ENCODE assay signal across 2 cellular contexts in genomic region chr16:30839523-30840227, GRCh38.
TF ChIP-seq lines count a peak whose summit lies in the region.

No MANE protein-coding gene starts in this region.

TF ChIP-seq in GM23338, 12 proteins besides CTCF, POLR2A, EP300 and RAD21:
- no peak for TF ChIP-seq EZH2 (IDR thresholded peaks at IDR 0.05; ENCODE audit: low read depth, unreplicated experiment)
- no peak for TF ChIP-seq NANOG (IDR thresholded peaks at IDR 0.05; ENCODE audit: borderline replicate concordance)
- no peak for TF ChIP-seq ZNF331 (CRISPR knock-in tag; IDR thresholded peaks at IDR 0.05; ENCODE audit: low read depth)
- TF ChIP-seq ETS1 (IDR thresholded peaks at IDR 0.05), result no peak
- TF ChIP-seq CREB1 (CRISPR knock-in tag; IDR thresholded peaks at IDR 0.05; ENCODE audit: low read depth), result no peak
- TF ChIP-seq, protein P1, sequence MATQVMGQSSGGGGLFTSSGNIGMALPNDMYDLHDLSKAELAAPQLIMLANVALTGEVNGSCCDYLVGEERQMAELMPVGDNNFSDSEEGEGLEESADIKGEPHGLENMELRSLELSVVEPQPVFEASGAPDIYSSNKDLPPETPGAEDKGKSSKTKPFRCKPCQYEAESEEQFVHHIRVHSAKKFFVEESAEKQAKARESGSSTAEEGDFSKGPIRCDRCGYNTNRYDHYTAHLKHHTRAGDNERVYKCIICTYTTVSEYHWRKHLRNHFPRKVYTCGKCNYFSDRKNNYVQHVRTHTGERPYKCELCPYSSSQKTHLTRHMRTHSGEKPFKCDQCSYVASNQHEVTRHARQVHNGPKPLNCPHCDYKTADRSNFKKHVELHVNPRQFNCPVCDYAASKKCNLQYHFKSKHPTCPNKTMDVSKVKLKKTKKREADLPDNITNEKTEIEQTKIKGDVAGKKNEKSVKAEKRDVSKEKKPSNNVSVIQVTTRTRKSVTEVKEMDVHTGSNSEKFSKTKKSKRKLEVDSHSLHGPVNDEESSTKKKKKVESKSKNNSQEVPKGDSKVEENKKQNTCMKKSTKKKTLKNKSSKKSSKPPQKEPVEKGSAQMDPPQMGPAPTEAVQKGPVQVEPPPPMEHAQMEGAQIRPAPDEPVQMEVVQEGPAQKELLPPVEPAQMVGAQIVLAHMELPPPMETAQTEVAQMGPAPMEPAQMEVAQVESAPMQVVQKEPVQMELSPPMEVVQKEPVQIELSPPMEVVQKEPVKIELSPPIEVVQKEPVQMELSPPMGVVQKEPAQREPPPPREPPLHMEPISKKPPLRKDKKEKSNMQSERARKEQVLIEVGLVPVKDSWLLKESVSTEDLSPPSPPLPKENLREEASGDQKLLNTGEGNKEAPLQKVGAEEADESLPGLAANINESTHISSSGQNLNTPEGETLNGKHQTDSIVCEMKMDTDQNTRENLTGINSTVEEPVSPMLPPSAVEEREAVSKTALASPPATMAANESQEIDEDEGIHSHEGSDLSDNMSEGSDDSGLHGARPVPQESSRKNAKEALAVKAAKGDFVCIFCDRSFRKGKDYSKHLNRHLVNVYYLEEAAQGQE (IDR thresholded peaks at IDR 0.05; ENCODE audit: unreplicated experiment), result no peak
- no peak for TF ChIP-seq ZNF114 (CRISPR knock-in tag; IDR thresholded peaks at IDR 0.05)
- TF ChIP-seq EZH2phosphoT487 (IDR thresholded peaks at IDR 0.05; ENCODE audit: unreplicated experiment), result no peak
- TF ChIP-seq STAT1 (IDR thresholded peaks at IDR 0.05; ENCODE audit: unreplicated experiment), result no peak
- no peak for TF ChIP-seq ZNF462 (CRISPR knock-in tag; IDR thresholded peaks at IDR 0.05)
- no peak for TF ChIP-seq POLR2AphosphoS5 (IDR thresholded peaks at IDR 0.05; ENCODE audit: low read depth)
- no peak for TF ChIP-seq JUNB (IDR thresholded peaks at IDR 0.05; ENCODE audit: unreplicated experiment)
TF ChIP-seq in GM23338: peak in this region for 0.

TF ChIP-seq in HepG2, 621 proteins besides CTCF, POLR2A, EP300 and RAD21 (continues in another document):
- TF ChIP-seq HNF4A (CRISPR knock-in tag; IDR thresholded peaks at IDR 0.05), result peak; percentile 49
- TF ChIP-seq IRX3 (CRISPR knock-in tag; IDR thresholded peaks at IDR 0.05; ENCODE audit: borderline replicate concordance, low read depth), result no peak
- TF ChIP-seq, protein P2, sequence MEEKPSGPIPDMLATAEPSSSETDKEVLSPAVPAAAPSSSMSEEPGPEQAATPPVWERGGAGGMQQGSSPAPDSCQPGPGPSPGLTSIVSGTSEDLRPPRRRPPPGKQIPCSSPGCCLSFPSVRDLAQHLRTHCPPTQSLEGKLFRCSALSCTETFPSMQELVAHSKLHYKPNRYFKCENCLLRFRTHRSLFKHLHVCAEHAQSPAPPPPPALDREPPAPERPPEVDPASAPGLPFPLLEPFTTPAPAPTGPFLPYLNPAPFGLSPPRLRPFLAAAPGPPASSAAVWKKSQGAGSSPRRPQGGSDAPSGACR (CRISPR knock-in tag; IDR thresholded peaks at IDR 0.05), result no peak
- no peak for TF ChIP-seq ONECUT2 (CRISPR knock-in tag; IDR thresholded peaks at IDR 0.05)
- no peak for TF ChIP-seq TCF7 (IDR thresholded peaks at IDR 0.05; ENCODE audit: low read depth)
- TF ChIP-seq, protein P3, sequence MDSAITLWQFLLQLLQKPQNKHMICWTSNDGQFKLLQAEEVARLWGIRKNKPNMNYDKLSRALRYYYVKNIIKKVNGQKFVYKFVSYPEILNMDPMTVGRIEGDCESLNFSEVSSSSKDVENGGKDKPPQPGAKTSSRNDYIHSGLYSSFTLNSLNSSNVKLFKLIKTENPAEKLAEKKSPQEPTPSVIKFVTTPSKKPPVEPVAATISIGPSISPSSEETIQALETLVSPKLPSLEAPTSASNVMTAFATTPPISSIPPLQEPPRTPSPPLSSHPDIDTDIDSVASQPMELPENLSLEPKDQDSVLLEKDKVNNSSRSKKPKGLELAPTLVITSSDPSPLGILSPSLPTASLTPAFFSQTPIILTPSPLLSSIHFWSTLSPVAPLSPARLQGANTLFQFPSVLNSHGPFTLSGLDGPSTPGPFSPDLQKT (CRISPR knock-in tag; IDR thresholded peaks at IDR 0.05; ENCODE audit: borderline replicate concordance), result no peak
- TF ChIP-seq ZMYM4 (CRISPR knock-in tag; IDR thresholded peaks at IDR 0.05), result peak; percentile 28; the same call in 1 of the 2 replicates
- TF ChIP-seq, protein P4, sequence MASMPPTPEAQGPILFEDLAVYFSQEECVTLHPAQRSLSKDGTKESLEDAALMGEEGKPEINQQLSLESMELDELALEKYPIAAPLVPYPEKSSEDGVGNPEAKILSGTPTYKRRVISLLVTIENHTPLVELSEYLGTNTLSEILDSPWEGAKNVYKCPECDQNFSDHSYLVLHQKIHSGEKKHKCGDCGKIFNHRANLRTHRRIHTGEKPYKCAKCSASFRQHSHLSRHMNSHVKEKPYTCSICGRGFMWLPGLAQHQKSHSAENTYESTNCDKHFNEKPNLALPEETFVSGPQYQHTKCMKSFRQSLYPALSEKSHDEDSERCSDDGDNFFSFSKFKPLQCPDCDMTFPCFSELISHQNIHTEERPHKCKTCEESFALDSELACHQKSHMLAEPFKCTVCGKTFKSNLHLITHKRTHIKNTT (CRISPR knock-in tag; IDR thresholded peaks at IDR 0.05), result no peak
- no peak for TF ChIP-seq GFI1 (CRISPR knock-in tag; IDR thresholded peaks at IDR 0.05; ENCODE audit: borderline replicate concordance)
- TF ChIP-seq SOX6 (IDR thresholded peaks at IDR 0.05), result no peak
- no peak for TF ChIP-seq SOX6 (CRISPR knock-in tag; IDR thresholded peaks at IDR 0.05)
- TF ChIP-seq HOXA5 (CRISPR knock-in tag; IDR thresholded peaks at IDR 0.05), result no peak
- no peak for TF ChIP-seq SNAI1 (CRISPR knock-in tag; IDR thresholded peaks at IDR 0.05; ENCODE audit: borderline replicate concordance)
- TF ChIP-seq, protein P5, sequence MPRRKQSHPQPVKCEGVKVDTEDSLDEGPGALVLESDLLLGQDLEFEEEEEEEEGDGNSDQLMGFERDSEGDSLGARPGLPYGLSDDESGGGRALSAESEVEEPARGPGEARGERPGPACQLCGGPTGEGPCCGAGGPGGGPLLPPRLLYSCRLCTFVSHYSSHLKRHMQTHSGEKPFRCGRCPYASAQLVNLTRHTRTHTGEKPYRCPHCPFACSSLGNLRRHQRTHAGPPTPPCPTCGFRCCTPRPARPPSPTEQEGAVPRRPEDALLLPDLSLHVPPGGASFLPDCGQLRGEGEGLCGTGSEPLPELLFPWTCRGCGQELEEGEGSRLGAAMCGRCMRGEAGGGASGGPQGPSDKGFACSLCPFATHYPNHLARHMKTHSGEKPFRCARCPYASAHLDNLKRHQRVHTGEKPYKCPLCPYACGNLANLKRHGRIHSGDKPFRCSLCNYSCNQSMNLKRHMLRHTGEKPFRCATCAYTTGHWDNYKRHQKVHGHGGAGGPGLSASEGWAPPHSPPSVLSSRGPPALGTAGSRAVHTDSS (CRISPR knock-in tag; conservative IDR thresholded peaks at IDR 0.05), result no peak
- no peak for TF ChIP-seq MED8 (CRISPR knock-in tag; IDR thresholded peaks at IDR 0.05; ENCODE audit: insufficient replicate concordance)
- TF ChIP-seq ZNF747 (CRISPR knock-in tag; IDR thresholded peaks at IDR 0.05; ENCODE audit: borderline replicate concordance), result no peak
- TF ChIP-seq, protein P6, sequence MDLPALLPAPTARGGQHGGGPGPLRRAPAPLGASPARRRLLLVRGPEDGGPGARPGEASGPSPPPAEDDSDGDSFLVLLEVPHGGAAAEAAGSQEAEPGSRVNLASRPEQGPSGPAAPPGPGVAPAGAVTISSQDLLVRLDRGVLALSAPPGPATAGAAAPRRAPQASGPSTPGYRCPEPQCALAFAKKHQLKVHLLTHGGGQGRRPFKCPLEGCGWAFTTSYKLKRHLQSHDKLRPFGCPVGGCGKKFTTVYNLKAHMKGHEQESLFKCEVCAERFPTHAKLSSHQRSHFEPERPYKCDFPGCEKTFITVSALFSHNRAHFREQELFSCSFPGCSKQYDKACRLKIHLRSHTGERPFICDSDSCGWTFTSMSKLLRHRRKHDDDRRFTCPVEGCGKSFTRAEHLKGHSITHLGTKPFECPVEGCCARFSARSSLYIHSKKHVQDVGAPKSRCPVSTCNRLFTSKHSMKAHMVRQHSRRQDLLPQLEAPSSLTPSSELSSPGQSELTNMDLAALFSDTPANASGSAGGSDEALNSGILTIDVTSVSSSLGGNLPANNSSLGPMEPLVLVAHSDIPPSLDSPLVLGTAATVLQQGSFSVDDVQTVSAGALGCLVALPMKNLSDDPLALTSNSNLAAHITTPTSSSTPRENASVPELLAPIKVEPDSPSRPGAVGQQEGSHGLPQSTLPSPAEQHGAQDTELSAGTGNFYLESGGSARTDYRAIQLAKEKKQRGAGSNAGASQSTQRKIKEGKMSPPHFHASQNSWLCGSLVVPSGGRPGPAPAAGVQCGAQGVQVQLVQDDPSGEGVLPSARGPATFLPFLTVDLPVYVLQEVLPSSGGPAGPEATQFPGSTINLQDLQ (CRISPR knock-in tag; IDR thresholded peaks at IDR 0.05), result no peak
- TF ChIP-seq CHD2 (IDR thresholded peaks at IDR 0.05; ENCODE audit: low read depth, low read length), result no peak
- no peak for TF ChIP-seq RFX1 (IDR thresholded peaks at IDR 0.05)
- TF ChIP-seq ZNF331 (CRISPR knock-in tag; IDR thresholded peaks at IDR 0.05), result no peak; the same call in 1 of the 2 replicates
- TF ChIP-seq ASH2L (IDR thresholded peaks at IDR 0.05; ENCODE audit: insufficient read length, low read depth, low read length), result no peak
- TF ChIP-seq, protein P7, sequence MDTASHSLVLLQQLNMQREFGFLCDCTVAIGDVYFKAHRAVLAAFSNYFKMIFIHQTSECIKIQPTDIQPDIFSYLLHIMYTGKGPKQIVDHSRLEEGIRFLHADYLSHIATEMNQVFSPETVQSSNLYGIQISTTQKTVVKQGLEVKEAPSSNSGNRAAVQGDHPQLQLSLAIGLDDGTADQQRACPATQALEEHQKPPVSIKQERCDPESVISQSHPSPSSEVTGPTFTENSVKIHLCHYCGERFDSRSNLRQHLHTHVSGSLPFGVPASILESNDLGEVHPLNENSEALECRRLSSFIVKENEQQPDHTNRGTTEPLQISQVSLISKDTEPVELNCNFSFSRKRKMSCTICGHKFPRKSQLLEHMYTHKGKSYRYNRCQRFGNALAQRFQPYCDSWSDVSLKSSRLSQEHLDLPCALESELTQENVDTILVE (CRISPR knock-in tag; IDR thresholded peaks at IDR 0.05), result no peak
- no peak for TF ChIP-seq SMARCE1 (IDR thresholded peaks at IDR 0.05; ENCODE audit: borderline replicate concordance)
- TF ChIP-seq, protein P8, sequence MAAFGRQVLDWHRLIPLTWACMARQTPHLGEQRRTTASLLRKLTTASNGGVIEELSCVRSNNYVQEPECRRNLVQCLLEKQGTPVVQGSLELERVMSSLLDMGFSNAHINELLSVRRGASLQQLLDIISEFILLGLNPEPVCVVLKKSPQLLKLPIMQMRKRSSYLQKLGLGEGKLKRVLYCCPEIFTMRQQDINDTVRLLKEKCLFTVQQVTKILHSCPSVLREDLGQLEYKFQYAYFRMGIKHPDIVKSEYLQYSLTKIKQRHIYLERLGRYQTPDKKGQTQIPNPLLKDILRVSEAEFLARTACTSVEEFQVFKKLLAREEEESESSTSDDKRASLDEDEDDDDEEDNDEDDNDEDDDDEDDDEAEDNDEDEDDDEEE (CRISPR knock-in tag; IDR thresholded peaks at IDR 0.05), result 0 out of 2 replicates have a peak, but pooled peaks have one; percentile 34
- no peak for TF ChIP-seq ESRRA (CRISPR knock-in tag; IDR thresholded peaks at IDR 0.05; ENCODE audit: low read depth)
- no peak for TF ChIP-seq ZNF12 (CRISPR knock-in tag; IDR thresholded peaks at IDR 0.05)
- no peak for TF ChIP-seq HOXA3 (CRISPR knock-in tag; IDR thresholded peaks at IDR 0.05)
- TF ChIP-seq YEATS2 (CRISPR knock-in tag; IDR thresholded peaks at IDR 0.05; ENCODE audit: borderline replicate concordance), result no peak
- TF ChIP-seq DR1 (CRISPR knock-in tag; IDR thresholded peaks at IDR 0.05), result no peak
- TF ChIP-seq, protein P9, sequence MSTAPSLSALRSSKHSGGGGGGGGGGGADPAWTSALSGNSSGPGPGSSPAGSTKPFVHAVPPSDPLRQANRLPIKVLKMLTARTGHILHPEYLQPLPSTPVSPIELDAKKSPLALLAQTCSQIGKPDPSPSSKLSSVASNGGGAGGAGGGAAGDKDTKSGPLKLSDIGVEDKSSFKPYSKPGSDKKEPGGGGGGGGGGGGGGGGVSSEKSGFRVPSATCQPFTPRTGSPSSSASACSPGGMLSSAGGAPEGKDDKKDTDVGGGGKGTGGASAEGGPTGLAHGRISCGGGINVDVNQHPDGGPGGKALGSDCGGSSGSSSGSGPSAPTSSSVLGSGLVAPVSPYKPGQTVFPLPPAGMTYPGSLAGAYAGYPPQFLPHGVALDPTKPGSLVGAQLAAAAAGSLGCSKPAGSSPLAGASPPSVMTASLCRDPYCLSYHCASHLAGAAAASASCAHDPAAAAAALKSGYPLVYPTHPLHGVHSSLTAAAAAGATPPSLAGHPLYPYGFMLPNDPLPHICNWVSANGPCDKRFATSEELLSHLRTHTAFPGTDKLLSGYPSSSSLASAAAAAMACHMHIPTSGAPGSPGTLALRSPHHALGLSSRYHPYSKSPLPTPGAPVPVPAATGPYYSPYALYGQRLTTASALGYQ (CRISPR knock-in tag; IDR thresholded peaks at IDR 0.05), result no peak
- no peak for TF ChIP-seq HIC2 (CRISPR knock-in tag; IDR thresholded peaks at IDR 0.05; ENCODE audit: low read depth)
- no peak for TF ChIP-seq MAZ (IDR thresholded peaks at IDR 0.05; ENCODE audit: borderline replicate concordance, low read depth, low read length)
- no peak for TF ChIP-seq MAZ (CRISPR knock-in tag; IDR thresholded peaks at IDR 0.05; ENCODE audit: low read depth)
- TF ChIP-seq ZBTB37 (CRISPR knock-in tag; IDR thresholded peaks at IDR 0.05), result no peak
- TF ChIP-seq GATAD2A (CRISPR knock-in tag; IDR thresholded peaks at IDR 0.05), result 0 out of 2 replicates have a peak, but pooled peaks have one; percentile 10
- no peak for TF ChIP-seq NFE2L2 (IDR thresholded peaks at IDR 0.05; ENCODE audit: low read length)
- TF ChIP-seq NCOR1 (IDR thresholded peaks at IDR 0.05; ENCODE audit: borderline replicate concordance, low read length), result no peak
